In the genomic region with DNA sequence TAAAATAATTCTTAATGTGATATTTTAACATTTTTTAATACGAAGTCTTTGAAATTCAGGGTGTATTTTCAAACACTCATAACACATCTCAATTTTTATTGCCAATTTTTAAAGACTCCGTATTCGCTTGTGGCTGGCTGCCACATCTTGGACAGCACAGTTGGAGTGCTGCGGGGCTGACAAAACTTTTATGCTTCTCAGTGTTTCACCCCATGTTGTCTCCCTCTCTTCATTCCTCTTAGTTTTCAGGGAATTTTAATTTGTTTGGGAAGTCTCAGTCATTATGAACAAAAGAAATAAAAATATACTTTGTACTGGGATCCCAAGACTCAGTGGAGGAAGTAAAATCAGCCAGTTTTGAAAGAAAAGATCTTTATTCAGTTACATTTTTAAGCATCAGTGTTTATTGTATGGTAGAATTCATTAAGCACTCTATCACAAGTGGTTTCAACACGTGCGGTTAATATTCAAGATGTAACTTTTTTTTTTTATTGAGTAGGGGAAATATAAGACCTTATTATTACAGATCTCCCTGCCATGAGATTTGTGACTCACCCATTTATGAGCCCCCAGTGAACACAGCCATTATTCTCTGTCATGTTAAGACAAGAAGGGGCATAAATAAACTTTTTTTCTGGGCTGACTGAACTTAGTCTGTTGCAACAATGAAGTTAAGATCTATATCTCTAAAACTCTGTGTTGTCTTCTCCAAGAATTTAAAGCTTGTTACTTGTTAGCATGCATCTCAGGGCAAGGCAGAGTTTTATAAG, we compare ENCODE assay signal across 14 cellular contexts. TPM values are rescaled to one million over a fixed set of nuclear protein-coding genes. Genes with fewer than 3 reads are reported as not detected.
DNase-seq lines count a peak whose midpoint lies in the region; ATAC-seq, FAIRE-seq and TF ChIP-seq lines count a peak whose summit lies in the region.
"Had no signal": no experiment of that assay in that cellular context is flagged by ENCODE, and none has a peak within 500 bp of the region (broad histone marks: within the 10 kb centered on the region; RNA-seq: fewer than 3 reads in every experiment).

No MANE protein-coding gene starts in this region.

- H3K4me3 ChIP-seq in bronchial epithelial cell (ENCODE audit: low read depth, low read length) (no peak overlapping the region), mesodermal cell (ENCODE audit: extremely low read depth, insufficient read depth, low read length, poor library complexity, severe bottlenecking) (no peak overlapping the region), urinary bladder (ENCODE audit: low read depth, low read length) (no peak overlapping the region)

- no peak overlapping the region for H3K4me3 Mint-ChIP-seq in activated T-cell treated with anti-CD3 and anti-CD28 coated beads, Interleukin-2, amount 50 U/mL, for 72 hours
- H3K4me3 Mint-ChIP-seq in CD4-positive, alpha-beta T cell = no peak overlapping the region
- H3K4me3 Mint-ChIP-seq: activated CD8-positive, alpha-beta T cell treated with anti-CD3 and anti-CD28 coated beads, Interleukin-2, amount 10 ng/mL, durations not matched to agents 7 days and 5 days; activated naive CD8-positive, alpha-beta T cell treated with anti-CD3 and anti-CD28 coated beads, Interleukin-2, amount 10 ng/mL, durations not matched to agents 7 days and 5 days had no signal

- peaks cover 0 to 6% of the 10 kb centered on the region in 2 donors for H3K36me3 Mint-ChIP-seq in activated T-cell treated with anti-CD3 and anti-CD28 coated beads, Interleukin-2, amount 50 U/mL, for 72 hours (ENCODE audit: insufficient read depth in 2 of 2)
- peaks cover 11% of the 10 kb centered on the region for H3K36me3 Mint-ChIP-seq in CD4-positive, alpha-beta T cell (ENCODE audit: low read depth)

- intact Hi-C loops in CD4-positive, alpha-beta T cell (cut with DNase I, micrococcal nuclease) = no loop called here

- H3K9me3 Mint-ChIP-seq in activated T-cell treated with anti-CD3 and anti-CD28 coated beads, Interleukin-2, amount 50 U/mL, for 72 hours = peaks cover 0 to 2% of the 10 kb centered on the region in 2 donors
- H3K9me3 Mint-ChIP-seq in CD4-positive, alpha-beta T cell = no peaks in the 10 kb centered on the region

- POLR2A ChIA-PET in CD4-positive, alpha-beta T cell (lab: Charles Lee) = no interaction called here

- DNase-seq in activated T-cell treated with anti-CD3 and anti-CD28 coated beads, Interleukin-2, amount 50 U/mL, for 72 hours = no peak
- no peak for DNase-seq in activated T-cell treated with anti-CD3 and anti-CD28 coated beads, Interleukin-2, amount 50 U/mL, for 1 hour
- peak; percentile 63 for DNase-seq in bronchial epithelial cell (ENCODE audit: low read depth)
- DNase-seq in NCI-H1417 (lab: John Stamatoyannopoulos, UW) = no peak
- DNase-seq in CD4-positive, alpha-beta T cell = no peak
- DNase-seq: activated CD8-positive, alpha-beta T cell treated with anti-CD3 and anti-CD28 coated beads, Interleukin-2, amount 10 ng/mL, durations not matched to agents 7 days and 5 days; activated naive CD8-positive, alpha-beta T cell treated with anti-CD3 and anti-CD28 coated beads, Interleukin-2, amount 10 ng/mL, durations not matched to agents 7 days and 5 days; NCI-H1417 treated with DMSO at 0.1 percent for 48 hours; stimulated activated naive CD8-positive, alpha-beta T cell treated with anti-CD3 and anti-CD28 coated beads, Interleukin-15, Interleukin-2, amounts not matched to agents 100 U/mL and 50 U/mL, for 24 hours had no signal

- H3K9me3 ChIP-seq in mesodermal cell (ENCODE audit: control insufficient read depth, low read length) = no peaks in the 10 kb centered on the region
- H3K9me3 ChIP-seq in CD4-positive, alpha-beta T cell (ENCODE audit: control insufficient read depth, low read length) = no peaks in the 10 kb centered on the region

- peaks cover 43% of the 10 kb centered on the region for H3K4me1 Mint-ChIP-seq in activated T-cell treated with anti-CD3 and anti-CD28 coated beads, Interleukin-2, amount 50 U/mL, for 72 hours (ENCODE audit: low read depth)
- peaks cover 52% of the 10 kb centered on the region for H3K4me1 Mint-ChIP-seq in CD4-positive, alpha-beta T cell (ENCODE audit: low read depth)

- ATAC-seq in activated T-cell treated with anti-CD3 and anti-CD28 coated beads, Interleukin-2, amount 50 U/mL, for 72 hours (replicated peaks in 1 of 2) = no peak
- ATAC-seq in HG03280 (IDR thresholded peaks at IDR 0.05; ENCODE audit: unreplicated experiment) = no peak
- ATAC-seq in CD4-positive, alpha-beta T cell (ENCODE audit: poor library complexity) = no peak
- ATAC-seq: activated CD8-positive, alpha-beta T cell treated with anti-CD3 and anti-CD28 coated beads, Interleukin-2, amount 10 ng/mL, durations not matched to agents 7 days and 5 days; stimulated activated naive CD8-positive, alpha-beta T cell treated with anti-CD3 and anti-CD28 coated beads, Interleukin-15, Interleukin-2, amounts not matched to agents 100 U/mL and 50 U/mL, for 24 hours had no signal

- no peak for TF ChIP-seq CTCF in bronchial epithelial cell (IDR thresholded peaks at IDR 0.05; ENCODE audit: insufficient read depth, low read length, severe bottlenecking)
- no peak for TF ChIP-seq CTCF in CD4-positive, alpha-beta T cell (IDR thresholded peaks at IDR 0.05)

- H3K27me3 ChIP-seq in bronchial epithelial cell (ENCODE audit: control insufficient read depth, insufficient read depth, low read length) = no peaks in the 10 kb centered on the region
- no peaks in the 10 kb centered on the region for H3K27me3 ChIP-seq in CD4-positive, alpha-beta T cell (ENCODE audit: control insufficient read depth, insufficient read depth, low read length)

- 81 to 100% methylated on average over 2 to 3 of the region's 6 CpGs for WGBS in mesodermal cell (ENCODE audit: insufficient coverage in 2 of 2), 2 experiments
- WGBS in urinary bladder = 18% methylated on average over 6 of the region's 6 CpGs

- CTCF ChIA-PET in CD4-positive, alpha-beta T cell (lab: Charles Lee) = interaction anchor here (0.5 kb wide), 1 partner anchor 25 kb away, joined by 4 read pairs; no protein-coding TSS in a partner anchor

- FAIRE-seq in bronchial epithelial cell (lab: Jason Lieb, UNC) = no peak

- peaks cover 5% of the 10 kb centered on the region for H3K4me1 ChIP-seq in mesodermal cell (ENCODE audit: control insufficient read depth, insufficient read depth, low read length, poor library complexity, severe bottlenecking)
- no peaks in the 10 kb centered on the region for H3K4me1 ChIP-seq in urinary bladder (ENCODE audit: insufficient read depth)

- H3K36me3 ChIP-seq in bronchial epithelial cell (ENCODE audit: control insufficient read depth, insufficient read depth, low read length) (no peaks in the 10 kb centered on the region), mesodermal cell (ENCODE audit: control insufficient read depth, insufficient read depth, low read length) (no peaks in the 10 kb centered on the region), urinary bladder (ENCODE audit: insufficient read depth) (no peaks in the 10 kb centered on the region)

- no peaks in the 10 kb centered on the region for H3K27me3 Mint-ChIP-seq in activated T-cell treated with anti-CD3 and anti-CD28 coated beads, Interleukin-2, amount 50 U/mL, for 72 hours (ENCODE audit: low read depth)
- H3K27me3 Mint-ChIP-seq in CD4-positive, alpha-beta T cell = no peaks in the 10 kb centered on the region
- H3K27me3 Mint-ChIP-seq: activated naive CD8-positive, alpha-beta T cell treated with anti-CD3 and anti-CD28 coated beads, Interleukin-2, amount 10 ng/mL, durations not matched to agents 7 days and 5 days had no signal

- peak overlapping the region; percentile 62 for H3K27ac ChIP-seq in mesodermal cell (ENCODE audit: low read depth, low read length, severe bottlenecking)
- peak overlapping the region; percentile 38 for H3K27ac ChIP-seq in urinary bladder (ENCODE audit: low read depth)
- H3K27ac ChIP-seq in CD4-positive, alpha-beta T cell (ENCODE audit: low read depth, low read length) = no peak overlapping the region

- peak overlapping the region; percentile 32 for H3K27ac Mint-ChIP-seq in activated T-cell treated with anti-CD3 and anti-CD28 coated beads, Interleukin-2, amount 50 U/mL, for 72 hours
- H3K27ac Mint-ChIP-seq in CD4-positive, alpha-beta T cell = no peak overlapping the region
- H3K27ac Mint-ChIP-seq: activated CD8-positive, alpha-beta T cell treated with anti-CD3 and anti-CD28 coated beads, Interleukin-2, amount 10 ng/mL, durations not matched to agents 7 days and 5 days; activated naive CD8-positive, alpha-beta T cell treated with anti-CD3 and anti-CD28 coated beads, Interleukin-2, amount 10 ng/mL, durations not matched to agents 7 days and 5 days had no signal

RNA-seq across cellular contexts. Expression of a gene that starts 26.8 kb away (rescaled TPM):
- total RNA-seq in activated T-cell treated with anti-CD3 and anti-CD28 coated beads, Interleukin-2, amount 50 U/mL, for 72 hours = 10 to 100 TPM; 26.7 to 37.3 TPM
- total RNA-seq in bronchial epithelial cell (1.6 and 5.8 TPM in 2 replicates), urinary bladder (38.2 TPM)
- 5.4 TPM for polyA plus RNA-seq in mesodermal cell (2013, experiment 1 of 2)
- 5.5 TPM for polyA plus RNA-seq in mesodermal cell (2013, experiment 2 of 2)
- polyA plus RNA-seq in urinary bladder = 14.6 TPM
- 10 to 100 TPM; 50.9 to 54.4 TPM for total RNA-seq in CD4-positive, alpha-beta T cell

RNA-seq across cellular contexts. Expression of a gene that starts 55.0 kb away (rescaled TPM):
- not detected for total RNA-seq in activated T-cell treated with anti-CD3 and anti-CD28 coated beads, Interleukin-2, amount 50 U/mL, for 72 hours
- total RNA-seq in bronchial epithelial cell = not detected in 2 replicates
- polyA plus RNA-seq in mesodermal cell (2013, experiment 1 of 2) = not detected
- polyA plus RNA-seq in mesodermal cell (2013, experiment 2 of 2) = not detected
- not detected for total RNA-seq in urinary bladder
- polyA plus RNA-seq in urinary bladder = not detected
- total RNA-seq in CD4-positive, alpha-beta T cell = not detected
- total RNA-seq: activated CD8-positive, alpha-beta T cell treated with anti-CD3 and anti-CD28 coated beads, Interleukin-2, amount 10 ng/mL, durations not matched to agents 7 days and 5 days; activated naive CD8-positive, alpha-beta T cell treated with anti-CD3 and anti-CD28 coated beads, Interleukin-2, amount 10 ng/mL, durations not matched to agents 7 days and 5 days; myocyte; T-helper 1 cell treated with Interleukin-12 subunit alpha and Interleukin-12 subunit beta and Interleukin-4 antibody, amounts not matched to agents 30 ng/mL and 1 ng/mL, for 36 hours had no signal
